ENCODE assay signal across 12 cellular contexts in the genomic region with DNA sequence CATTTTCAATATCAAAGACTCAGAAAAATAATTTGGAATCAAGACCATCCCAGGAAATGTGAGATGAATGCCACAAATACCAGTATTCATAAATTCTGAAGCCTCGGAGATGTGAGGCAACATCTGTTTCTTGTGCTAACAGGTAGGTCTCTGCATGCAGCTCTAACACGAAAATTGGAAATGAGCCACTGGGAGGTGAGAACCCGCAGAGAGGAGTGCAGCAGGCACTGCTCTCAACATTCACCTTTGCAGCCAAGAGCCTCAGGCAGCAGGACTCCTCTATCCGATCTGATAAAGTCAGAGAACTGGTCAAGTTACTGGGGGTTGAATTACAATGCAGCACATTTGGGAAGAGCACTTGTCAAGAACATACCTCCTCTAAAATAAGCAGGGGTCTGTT.
DNase-seq lines count a peak whose midpoint lies in the region; ATAC-seq and TF ChIP-seq lines count a peak whose summit lies in the region.
"Had no signal": no experiment of that assay in that cellular context is flagged by ENCODE, and none has a peak within 500 bp of the region (broad histone marks: within the 10 kb centered on the region; RNA-seq: fewer than 3 reads in every experiment).

No MANE protein-coding gene starts in this region.

- H3K9me3 ChIP-seq in Loucy (ENCODE audit: insufficient read depth, low read depth, low read length) (no peaks in the 10 kb centered on the region), endodermal cell (ENCODE audit: control insufficient read depth, low read length) (no peaks in the 10 kb centered on the region)

- H2AFZ ChIP-seq in Loucy (ENCODE audit: low read length): peak overlapping the region; percentile 57; the same call in 1 of the 2 replicates

- H3K27me3 Mint-ChIP-seq in endodermal cell (ENCODE audit: insufficient read depth): no peaks in the 10 kb centered on the region

- TF ChIP-seq CTCF in Loucy (conservative IDR thresholded peaks at IDR 0.05; ENCODE audit: low read length): no peak
- no peak for TF ChIP-seq CTCF in endodermal cell (conservative IDR thresholded peaks at IDR 0.05)

- H3K4me3 ChIP-seq in Loucy (ENCODE audit: low read length, poor library complexity, severe bottlenecking) (no peak overlapping the region), endodermal cell (ENCODE audit: low read length) (no peak overlapping the region), rectal smooth muscle tissue (ENCODE audit: low read length) (no peak overlapping the region)

- H3K9me2 ChIP-seq in Loucy (replicated peaks; ENCODE audit: low read depth, low read length): no peaks in the 10 kb centered on the region

- H3K4me2 ChIP-seq in Loucy (ENCODE audit: low read depth, low read length, poor library complexity, severe bottlenecking): no peak overlapping the region

- WGBS in endodermal cell (ENCODE audit: insufficient coverage in 1 of 2, insufficient read length in 1 of 2), 2 experiments: 31 to 37% methylated on average over 2 to 4 of the region's 4 CpGs

- H3K9ac ChIP-seq in Loucy (ENCODE audit: low read depth, low read length, poor library complexity, severe bottlenecking) (no peak overlapping the region), endodermal cell (ENCODE audit: extremely low read depth, low read length, poor library complexity, severe bottlenecking) (no peak overlapping the region), rectal smooth muscle tissue (ENCODE audit: low read length) (no peak overlapping the region)

- H3K36me3 Mint-ChIP-seq in endodermal cell (ENCODE audit: low read depth): no peaks in the 10 kb centered on the region

- H3F3A ChIP-seq in Loucy (ENCODE audit: low read depth): no peaks in the 10 kb centered on the region

- ATAC-seq in sciatic nerve: no peak
- ATAC-seq in GM21737 (IDR thresholded peaks at IDR 0.05; ENCODE audit: unreplicated experiment): no peak
- no peak for ATAC-seq in GM18505 (IDR thresholded peaks at IDR 0.05; ENCODE audit: unreplicated experiment)

- DNase-seq in NCI-H69 (lab: John Stamatoyannopoulos, UW) (peak; percentile 94), endodermal cell (peak; percentile 76), sciatic nerve (ENCODE audit: low spot score) (no peak)
- no peak for DNase-seq in NK-92 treated with Interleukin-12 subunit alpha and Interleukin-12 subunit beta, amount 100 ng/mL, for 24 hours (lab: John Stamatoyannopoulos, UW)
- DNase-seq: activated CD8-positive, alpha-beta memory T cell treated with anti-CD3 and anti-CD28 coated beads, Interleukin-2, amount 50 U/mL, for 4 hours; EL; NCI-H2227 treated with DMSO at 0.1 percent for 48 hours had no signal

- no peaks in the 10 kb centered on the region for H3K36me3 ChIP-seq in Loucy (ENCODE audit: insufficient read depth, low read length)
- no peaks in the 10 kb centered on the region for H3K36me3 ChIP-seq in endodermal cell (ENCODE audit: control insufficient read depth, insufficient read depth, low read length)
- H3K36me3 ChIP-seq in rectal smooth muscle tissue (ENCODE audit: control insufficient read depth, insufficient read depth, low read length): no peaks in the 10 kb centered on the region

- no peaks in the 10 kb centered on the region for H3K9me3 Mint-ChIP-seq in endodermal cell

- H3K27me3 ChIP-seq in Loucy (ENCODE audit: insufficient read depth, low read length, poor library complexity, severe bottlenecking) (no peaks in the 10 kb centered on the region), endodermal cell (ENCODE audit: control insufficient read depth, insufficient read depth, low read length, poor library complexity, severe bottlenecking) (no peaks in the 10 kb centered on the region), rectal smooth muscle tissue (ENCODE audit: control insufficient read depth, insufficient read depth, low read length) (no peaks in the 10 kb centered on the region)

- peaks cover 61% of the 10 kb centered on the region for H3K4me1 Mint-ChIP-seq in endodermal cell

- no peak overlapping the region for H3K27ac Mint-ChIP-seq in endodermal cell
- H3K27ac Mint-ChIP-seq: T-helper 1 cell treated with Interleukin-12 subunit alpha and Interleukin-12 subunit beta and Interleukin-4 antibody, amounts not matched to agents 30 μg/mL and 1 μg/mL, for 36 hours had no signal

- H4K20me1 ChIP-seq in Loucy (ENCODE audit: insufficient read depth, low read length, poor library complexity, severe bottlenecking): no peaks in the 10 kb centered on the region

- no peak for TF ChIP-seq POLR2A in GM18505 (IDR thresholded peaks at IDR 0.05; ENCODE audit: borderline replicate concordance, extremely low read depth, insufficient read depth, insufficient read length)

- no peak overlapping the region for H3K4me3 Mint-ChIP-seq in endodermal cell
- H3K4me3 Mint-ChIP-seq: T-helper 1 cell treated with Interleukin-12 subunit alpha and Interleukin-12 subunit beta and Interleukin-4 antibody, amounts not matched to agents 30 μg/mL and 1 μg/mL, for 36 hours had no signal

- H3K79me2 ChIP-seq in Loucy (ENCODE audit: insufficient read depth, low read length): no peaks in the 10 kb centered on the region

- H3K4me1 ChIP-seq in Loucy (ENCODE audit: insufficient read depth, low read length, poor library complexity, severe bottlenecking) (peaks cover 28% of the 10 kb centered on the region), endodermal cell (ENCODE audit: control insufficient read depth, insufficient read depth, low read length) (peaks cover 23% of the 10 kb centered on the region), rectal smooth muscle tissue (ENCODE audit: control insufficient read depth, insufficient read depth, low read length) (peaks cover 41% of the 10 kb centered on the region)

- H3K27ac ChIP-seq in endodermal cell (ENCODE audit: low read depth, low read length) (no peak overlapping the region), rectal smooth muscle tissue (ENCODE audit: low read depth, low read length) (peak overlapping the region; percentile 68)

- intact Hi-C loops in sciatic nerve (cut with DNase I): no loop called here

Comparison
In these comparisons a context has a peak if more than half of its experiments do, and no peak if none do; other contexts are left out.
1. DNase-seq: peak in NCI-H69 (single experiment) and endodermal cell (single experiment); none in sciatic nerve (single experiment) and NK-92 treated with Interleukin-12 subunit alpha and Interleukin-12 subunit beta, amount 100 ng/mL, for 24 hours (single experiment).